1 cellular context compared by ENCODE assay signal in the genomic region with DNA sequence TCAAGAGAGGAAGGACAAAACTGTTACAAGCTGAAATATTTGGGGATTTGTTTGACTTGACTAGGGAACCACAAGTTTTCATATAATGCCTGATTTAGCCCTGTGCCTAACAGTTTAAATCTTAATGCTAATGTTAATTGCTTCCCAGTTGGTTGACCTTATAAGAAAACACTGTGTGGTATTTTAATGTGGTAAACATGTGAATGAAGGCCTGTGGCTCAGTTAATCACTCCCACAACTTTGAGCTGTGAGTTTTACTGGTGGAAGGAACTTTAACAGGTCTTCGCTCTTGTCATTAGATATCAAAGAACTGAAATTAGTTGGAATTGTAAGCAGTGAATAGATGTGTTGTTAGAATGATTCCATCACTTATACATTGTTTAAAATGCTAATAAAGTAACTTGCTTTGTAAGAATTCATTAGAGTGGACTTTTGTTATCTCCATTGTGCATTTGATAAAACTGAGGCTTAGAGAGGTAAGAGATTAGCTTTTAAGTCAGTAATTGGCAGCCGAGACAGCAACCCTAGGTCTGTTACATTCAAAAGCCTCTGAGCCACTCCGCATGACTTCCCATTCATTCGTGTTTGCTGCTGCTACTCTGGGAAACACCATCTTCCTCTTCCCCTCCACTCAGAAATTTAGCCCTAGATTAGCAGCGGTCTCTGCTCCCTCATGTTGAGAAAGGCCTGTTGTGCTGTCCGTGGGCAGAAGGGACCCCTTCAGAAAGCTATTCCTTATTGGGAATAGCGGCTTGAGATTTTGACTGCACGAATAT.
TF ChIP-seq lines count a peak whose summit lies in the region.

No MANE protein-coding gene starts in this region.

TF ChIP-seq in K562, 482 proteins besides CTCF, POLR2A, EP300 and RAD21 (continued from another document and continues in another):
- TF ChIP-seq, protein P1, sequence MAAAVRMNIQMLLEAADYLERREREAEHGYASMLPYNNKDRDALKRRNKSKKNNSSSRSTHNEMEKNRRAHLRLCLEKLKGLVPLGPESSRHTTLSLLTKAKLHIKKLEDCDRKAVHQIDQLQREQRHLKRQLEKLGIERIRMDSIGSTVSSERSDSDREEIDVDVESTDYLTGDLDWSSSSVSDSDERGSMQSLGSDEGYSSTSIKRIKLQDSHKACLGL (CRISPR knock-in tag; IDR thresholded peaks at IDR 0.05; ENCODE audit: borderline replicate concordance, poor library complexity, severe bottlenecking), result no peak
- TF ChIP-seq ZNF224 (CRISPR knock-in tag; IDR thresholded peaks at IDR 0.05) (no peak), PHF8 (IDR thresholded peaks at IDR 0.05; ENCODE audit: borderline replicate concordance, low read length) (no peak), NCOR1 (IDR thresholded peaks at IDR 0.05) (no peak), IRF2 (CRISPR knock-in tag; IDR thresholded peaks at IDR 0.05) (no peak), NFIC (IDR thresholded peaks at IDR 0.05) (no peak), ZNF445 (CRISPR knock-in tag; IDR thresholded peaks at IDR 0.05; ENCODE audit: low read depth) (no peak), SUPT5H (IDR thresholded peaks at IDR 0.05) (no peak), ZNF143 (CRISPR knock-in tag; IDR thresholded peaks at IDR 0.05) (no peak), SMARCE1 (IDR thresholded peaks at IDR 0.05) (no peak), NFE2 (IDR thresholded peaks at IDR 0.05; ENCODE audit: low read depth) (no peak), YY1 (IDR thresholded peaks at IDR 0.05; ENCODE audit: borderline replicate concordance in 1 of 3, control insufficient read depth in 1 of 3, extremely low read depth in 1 of 3, insufficient read depth in 3 of 3, insufficient read length in 1 of 3, insufficient replicate concordance in 2 of 3, low read depth in 1 of 3, low read length in 2 of 3) (peak in 1 of 3 experiments; percentile 21), ZNF778 (CRISPR knock-in tag; IDR thresholded peaks at IDR 0.05) (no peak), GABPB2 (CRISPR knock-in tag; conservative IDR thresholded peaks at IDR 0.05) (no peak), PML (IDR thresholded peaks at IDR 0.05; ENCODE audit: low read length) (0 out of 2 replicates have a peak, but pooled peaks have one; percentile 12), SAP30 (IDR thresholded peaks at IDR 0.05; ENCODE audit: borderline replicate concordance, insufficient read depth, low read depth, low read length, poor library complexity, severe bottlenecking) (peak; percentile 47), FIP1L1 (IDR thresholded peaks at IDR 0.05; ENCODE audit: low read depth, low read length, poor library complexity, severe bottlenecking) (no peak), POLR2AphosphoS2 (IDR thresholded peaks at IDR 0.05; ENCODE audit: low read length) (peak; percentile 38), ESRRA (IDR thresholded peaks at IDR 0.05; ENCODE audit: borderline replicate concordance, low read depth) (no peak), ZNF165 (CRISPR knock-in tag; IDR thresholded peaks at IDR 0.05; ENCODE audit: borderline replicate concordance) (no peak), NFATC3 (IDR thresholded peaks at IDR 0.05) (no peak), ZNF324 (CRISPR knock-in tag; IDR thresholded peaks at IDR 0.05) (no peak), NR4A1 (CRISPR knock-in tag; IDR thresholded peaks at IDR 0.05) (no peak), NR4A1 (tag; IDR thresholded peaks at IDR 0.05) (no peak)
- TF ChIP-seq, protein P2, sequence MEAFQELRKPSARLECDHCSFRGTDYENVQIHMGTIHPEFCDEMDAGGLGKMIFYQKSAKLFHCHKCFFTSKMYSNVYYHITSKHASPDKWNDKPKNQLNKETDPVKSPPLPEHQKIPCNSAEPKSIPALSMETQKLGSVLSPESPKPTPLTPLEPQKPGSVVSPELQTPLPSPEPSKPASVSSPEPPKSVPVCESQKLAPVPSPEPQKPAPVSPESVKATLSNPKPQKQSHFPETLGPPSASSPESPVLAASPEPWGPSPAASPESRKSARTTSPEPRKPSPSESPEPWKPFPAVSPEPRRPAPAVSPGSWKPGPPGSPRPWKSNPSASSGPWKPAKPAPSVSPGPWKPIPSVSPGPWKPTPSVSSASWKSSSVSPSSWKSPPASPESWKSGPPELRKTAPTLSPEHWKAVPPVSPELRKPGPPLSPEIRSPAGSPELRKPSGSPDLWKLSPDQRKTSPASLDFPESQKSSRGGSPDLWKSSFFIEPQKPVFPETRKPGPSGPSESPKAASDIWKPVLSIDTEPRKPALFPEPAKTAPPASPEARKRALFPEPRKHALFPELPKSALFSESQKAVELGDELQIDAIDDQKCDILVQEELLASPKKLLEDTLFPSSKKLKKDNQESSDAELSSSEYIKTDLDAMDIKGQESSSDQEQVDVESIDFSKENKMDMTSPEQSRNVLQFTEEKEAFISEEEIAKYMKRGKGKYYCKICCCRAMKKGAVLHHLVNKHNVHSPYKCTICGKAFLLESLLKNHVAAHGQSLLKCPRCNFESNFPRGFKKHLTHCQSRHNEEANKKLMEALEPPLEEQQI (IDR thresholded peaks at IDR 0.05), result no peak
- TF ChIP-seq, protein P3, sequence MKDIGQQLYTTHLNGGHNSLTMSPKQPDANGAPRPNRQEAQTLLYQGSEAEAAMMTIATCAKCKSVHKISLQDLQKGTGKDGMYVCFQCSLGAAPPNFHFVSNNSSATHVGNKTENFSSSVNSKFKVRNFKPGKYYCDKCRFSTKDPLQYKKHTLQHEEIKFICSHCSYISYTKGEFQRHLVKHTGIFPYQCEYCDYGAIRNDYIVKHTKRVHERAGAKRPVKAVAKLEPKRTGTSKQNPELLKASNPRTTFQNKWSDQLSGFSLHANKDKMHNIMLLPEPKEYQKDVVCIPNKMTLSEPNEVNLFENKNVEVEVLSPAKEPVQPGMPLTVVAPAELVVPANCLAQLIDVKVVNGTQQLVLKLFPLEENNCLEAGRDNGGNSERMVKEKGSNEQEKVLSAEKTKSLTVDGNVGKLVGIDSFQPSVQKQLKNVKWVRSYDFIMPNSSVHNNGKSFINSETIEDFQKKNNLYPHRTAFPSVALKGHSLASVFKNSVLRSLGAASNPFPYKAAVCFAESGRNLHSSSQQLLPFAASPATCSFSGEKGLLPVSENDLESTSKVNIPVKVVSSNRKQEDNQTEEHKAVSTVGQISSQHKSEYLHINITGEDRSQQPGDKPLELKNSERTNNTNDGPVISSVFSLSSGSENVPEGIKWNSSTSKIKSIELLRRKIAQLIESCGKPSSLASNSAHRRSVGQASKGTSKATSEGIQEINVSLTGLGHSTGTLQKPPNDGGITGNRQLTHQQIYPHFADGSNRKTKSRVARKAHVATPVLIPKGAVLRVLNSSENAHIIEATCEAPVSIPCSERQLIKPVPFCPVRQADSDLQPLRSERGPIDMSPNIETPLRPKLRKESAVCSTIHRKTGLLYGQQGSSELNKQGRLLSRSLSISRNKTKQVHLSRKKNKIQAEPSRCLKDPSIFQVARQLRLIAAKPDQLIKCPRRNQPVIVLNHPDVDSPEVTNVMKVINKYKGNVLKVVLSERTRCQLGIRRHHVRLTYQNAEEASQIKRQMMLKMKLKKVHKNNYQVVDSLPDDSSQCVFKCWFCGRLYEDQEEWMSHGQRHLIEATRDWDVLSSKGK (CRISPR knock-in tag; IDR thresholded peaks at IDR 0.05), result no peak
- TF ChIP-seq, protein P4, sequence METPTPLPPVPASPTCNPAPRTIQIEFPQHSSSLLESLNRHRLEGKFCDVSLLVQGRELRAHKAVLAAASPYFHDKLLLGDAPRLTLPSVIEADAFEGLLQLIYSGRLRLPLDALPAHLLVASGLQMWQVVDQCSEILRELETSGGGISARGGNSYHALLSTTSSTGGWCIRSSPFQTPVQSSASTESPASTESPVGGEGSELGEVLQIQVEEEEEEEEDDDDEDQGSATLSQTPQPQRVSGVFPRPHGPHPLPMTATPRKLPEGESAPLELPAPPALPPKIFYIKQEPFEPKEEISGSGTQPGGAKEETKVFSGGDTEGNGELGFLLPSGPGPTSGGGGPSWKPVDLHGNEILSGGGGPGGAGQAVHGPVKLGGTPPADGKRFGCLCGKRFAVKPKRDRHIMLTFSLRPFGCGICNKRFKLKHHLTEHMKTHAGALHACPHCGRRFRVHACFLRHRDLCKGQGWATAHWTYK (CRISPR knock-in tag; IDR thresholded peaks at IDR 0.05), result no peak
- TF ChIP-seq, protein P5, sequence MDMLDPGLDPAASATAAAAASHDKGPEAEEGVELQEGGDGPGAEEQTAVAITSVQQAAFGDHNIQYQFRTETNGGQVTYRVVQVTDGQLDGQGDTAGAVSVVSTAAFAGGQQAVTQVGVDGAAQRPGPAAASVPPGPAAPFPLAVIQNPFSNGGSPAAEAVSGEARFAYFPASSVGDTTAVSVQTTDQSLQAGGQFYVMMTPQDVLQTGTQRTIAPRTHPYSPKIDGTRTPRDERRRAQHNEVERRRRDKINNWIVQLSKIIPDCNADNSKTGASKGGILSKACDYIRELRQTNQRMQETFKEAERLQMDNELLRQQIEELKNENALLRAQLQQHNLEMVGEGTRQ (CRISPR knock-in tag; IDR thresholded peaks at IDR 0.05), result no peak
- TF ChIP-seq, protein P6, sequence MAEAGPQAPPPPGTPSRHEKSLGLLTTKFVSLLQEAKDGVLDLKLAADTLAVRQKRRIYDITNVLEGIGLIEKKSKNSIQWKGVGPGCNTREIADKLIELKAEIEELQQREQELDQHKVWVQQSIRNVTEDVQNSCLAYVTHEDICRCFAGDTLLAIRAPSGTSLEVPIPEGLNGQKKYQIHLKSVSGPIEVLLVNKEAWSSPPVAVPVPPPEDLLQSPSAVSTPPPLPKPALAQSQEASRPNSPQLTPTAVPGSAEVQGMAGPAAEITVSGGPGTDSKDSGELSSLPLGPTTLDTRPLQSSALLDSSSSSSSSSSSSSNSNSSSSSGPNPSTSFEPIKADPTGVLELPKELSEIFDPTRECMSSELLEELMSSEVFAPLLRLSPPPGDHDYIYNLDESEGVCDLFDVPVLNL (CRISPR knock-in tag; IDR thresholded peaks at IDR 0.05; ENCODE audit: low read depth), result no peak
- TF ChIP-seq, protein P7, sequence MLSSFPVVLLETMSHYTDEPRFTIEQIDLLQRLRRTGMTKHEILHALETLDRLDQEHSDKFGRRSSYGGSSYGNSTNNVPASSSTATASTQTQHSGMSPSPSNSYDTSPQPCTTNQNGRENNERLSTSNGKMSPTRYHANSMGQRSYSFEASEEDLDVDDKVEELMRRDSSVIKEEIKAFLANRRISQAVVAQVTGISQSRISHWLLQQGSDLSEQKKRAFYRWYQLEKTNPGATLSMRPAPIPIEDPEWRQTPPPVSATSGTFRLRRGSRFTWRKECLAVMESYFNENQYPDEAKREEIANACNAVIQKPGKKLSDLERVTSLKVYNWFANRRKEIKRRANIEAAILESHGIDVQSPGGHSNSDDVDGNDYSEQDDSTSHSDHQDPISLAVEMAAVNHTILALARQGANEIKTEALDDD (IDR thresholded peaks at IDR 0.05), result peak; percentile 29; the same call in 1 of the 2 replicates
- TF ChIP-seq, protein P8, sequence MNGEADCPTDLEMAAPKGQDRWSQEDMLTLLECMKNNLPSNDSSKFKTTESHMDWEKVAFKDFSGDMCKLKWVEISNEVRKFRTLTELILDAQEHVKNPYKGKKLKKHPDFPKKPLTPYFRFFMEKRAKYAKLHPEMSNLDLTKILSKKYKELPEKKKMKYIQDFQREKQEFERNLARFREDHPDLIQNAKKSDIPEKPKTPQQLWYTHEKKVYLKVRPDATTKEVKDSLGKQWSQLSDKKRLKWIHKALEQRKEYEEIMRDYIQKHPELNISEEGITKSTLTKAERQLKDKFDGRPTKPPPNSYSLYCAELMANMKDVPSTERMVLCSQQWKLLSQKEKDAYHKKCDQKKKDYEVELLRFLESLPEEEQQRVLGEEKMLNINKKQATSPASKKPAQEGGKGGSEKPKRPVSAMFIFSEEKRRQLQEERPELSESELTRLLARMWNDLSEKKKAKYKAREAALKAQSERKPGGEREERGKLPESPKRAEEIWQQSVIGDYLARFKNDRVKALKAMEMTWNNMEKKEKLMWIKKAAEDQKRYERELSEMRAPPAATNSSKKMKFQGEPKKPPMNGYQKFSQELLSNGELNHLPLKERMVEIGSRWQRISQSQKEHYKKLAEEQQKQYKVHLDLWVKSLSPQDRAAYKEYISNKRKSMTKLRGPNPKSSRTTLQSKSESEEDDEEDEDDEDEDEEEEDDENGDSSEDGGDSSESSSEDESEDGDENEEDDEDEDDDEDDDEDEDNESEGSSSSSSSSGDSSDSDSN (IDR thresholded peaks at IDR 0.05; ENCODE audit: borderline replicate concordance in 1 of 2, low read depth in 2 of 2, low read length in 2 of 2), result 0 out of 4 replicates have a peak, but pooled peaks of 1 of the 2 experiments have one; percentile 54
- TF ChIP-seq, protein P9, sequence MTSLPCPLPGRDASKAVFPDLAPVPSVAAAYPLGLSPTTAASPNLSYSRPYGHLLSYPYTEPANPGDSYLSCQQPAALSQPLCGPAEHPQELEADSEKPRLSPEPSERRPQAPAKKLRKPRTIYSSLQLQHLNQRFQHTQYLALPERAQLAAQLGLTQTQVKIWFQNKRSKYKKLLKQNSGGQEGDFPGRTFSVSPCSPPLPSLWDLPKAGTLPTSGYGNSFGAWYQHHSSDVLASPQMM (CRISPR knock-in tag; IDR thresholded peaks at IDR 0.05), result no peak
- TF ChIP-seq, protein P10, sequence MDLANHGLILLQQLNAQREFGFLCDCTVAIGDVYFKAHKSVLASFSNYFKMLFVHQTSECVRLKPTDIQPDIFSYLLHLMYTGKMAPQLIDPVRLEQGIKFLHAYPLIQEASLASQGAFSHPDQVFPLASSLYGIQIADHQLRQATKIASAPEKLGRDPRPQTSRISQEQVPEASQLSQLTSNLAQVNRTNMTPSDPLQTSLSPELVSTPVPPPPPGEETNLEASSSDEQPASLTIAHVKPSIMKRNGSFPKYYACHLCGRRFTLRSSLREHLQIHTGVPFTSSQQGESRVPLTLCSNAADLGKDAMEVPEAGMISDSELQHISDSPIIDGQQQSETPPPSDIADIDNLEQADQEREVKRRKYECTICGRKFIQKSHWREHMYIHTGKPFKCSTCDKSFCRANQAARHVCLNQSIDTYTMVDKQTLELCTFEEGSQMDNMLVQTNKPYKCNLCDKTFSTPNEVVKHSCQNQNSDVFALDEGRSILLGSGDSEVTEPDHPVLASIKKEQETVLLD (IDR thresholded peaks at IDR 0.05), result no peak
- TF ChIP-seq, protein P11, sequence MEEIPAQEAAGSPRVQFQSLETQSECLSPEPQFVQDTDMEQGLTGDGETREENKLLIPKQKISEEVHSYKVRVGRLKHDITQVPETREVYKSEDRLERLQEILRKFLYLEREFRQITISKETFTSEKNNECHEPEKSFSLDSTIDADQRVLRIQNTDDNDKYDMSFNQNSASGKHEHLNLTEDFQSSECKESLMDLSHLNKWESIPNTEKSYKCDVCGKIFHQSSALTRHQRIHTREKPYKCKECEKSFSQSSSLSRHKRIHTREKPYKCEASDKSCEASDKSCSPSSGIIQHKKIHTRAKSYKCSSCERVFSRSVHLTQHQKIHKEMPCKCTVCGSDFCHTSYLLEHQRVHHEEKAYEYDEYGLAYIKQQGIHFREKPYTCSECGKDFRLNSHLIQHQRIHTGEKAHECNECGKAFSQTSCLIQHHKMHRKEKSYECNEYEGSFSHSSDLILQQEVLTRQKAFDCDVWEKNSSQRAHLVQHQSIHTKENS (CRISPR knock-in tag; IDR thresholded peaks at IDR 0.05), result no peak
